Comparison of ENCODE assay signal across 16 cellular contexts in the genomic region with DNA sequence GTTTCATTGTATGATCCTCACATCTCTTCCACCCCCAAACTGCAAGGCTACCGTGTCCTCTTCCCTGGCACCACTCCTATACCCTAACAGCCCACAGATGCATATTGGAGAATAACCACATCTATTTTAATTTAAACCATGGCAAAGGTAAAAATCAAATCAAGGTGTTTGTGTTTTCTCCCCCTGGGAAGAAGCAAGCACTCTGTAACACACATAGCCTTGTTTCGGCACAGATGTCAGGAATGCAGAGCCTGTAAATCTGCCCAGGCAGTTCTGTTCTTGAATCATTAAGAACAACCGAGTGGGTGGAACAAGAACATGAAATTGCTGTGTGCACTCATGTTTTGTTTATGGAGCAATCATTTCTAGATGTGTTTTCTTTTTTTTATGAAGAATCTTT. TPM values are rescaled to one million over a fixed set of nuclear protein-coding genes. Genes with fewer than 3 reads are reported as not detected.
DNase-seq lines count a peak whose midpoint lies in the region; ATAC-seq, FAIRE-seq and TF ChIP-seq lines count a peak whose summit lies in the region.
"Had no signal": no experiment of that assay in that cellular context is flagged by ENCODE, and none has a peak within 500 bp of the region (broad histone marks: within the 10 kb centered on the region; RNA-seq: fewer than 3 reads in every experiment).

No MANE protein-coding gene starts in this region.

- H3K4me1 Mint-ChIP-seq in brain (peaks cover 20% of the 10 kb centered on the region), glutamatergic neuron (ENCODE audit: low read depth, unreplicated experiment) (peaks cover 52% of the 10 kb centered on the region)

- H3K27me3 Mint-ChIP-seq in brain (peaks cover 18% of the 10 kb centered on the region), glutamatergic neuron (ENCODE audit: unreplicated experiment) (peaks cover 2% of the 10 kb centered on the region)
- H3K27me3 Mint-ChIP-seq: activated naive CD4-positive, alpha-beta T cell treated with anti-CD3 and anti-CD28 coated beads, Interleukin-2, amount 50 U/mL, for 24 hours had no signal

- DNase-seq in G401 (ENCODE audit: low spot score) (peak; percentile 60), glutamatergic neuron (no peak), skeletal muscle cell (ENCODE audit: low read depth) (peak; percentile 43), GM12891 (ENCODE audit: insufficient read length, low spot score) (no peak), retina (no peak)
- no peak for DNase-seq in activated naive CD4-positive, alpha-beta T cell treated with anti-CD3 and anti-CD28 coated beads, Interleukin-2, amount 50 U/mL, for 16 hours
- DNase-seq: BE2C; NCI-H226; stimulated activated CD4-positive, alpha-beta T cell treated with anti-CD3 and anti-CD28 coated beads, Interleukin-1b, Interleukin-23, amount 100 ng/mL, for 48 hours; upper lobe of left lung had no signal

- no peak for FAIRE-seq in GM12891 (lab: Jason Lieb, UNC)
- FAIRE-seq: GM12878 had no signal

- ATAC-seq in HG02642 (IDR thresholded peaks at IDR 0.05; ENCODE audit: poor library complexity, unreplicated experiment), result no peak
- ATAC-seq: GM12878, WTC11 had no signal

- TF ChIP-seq CTCF in brain (conservative IDR thresholded peaks at IDR 0.05), result no peak
- no peak for TF ChIP-seq CTCF in glutamatergic neuron (IDR thresholded peaks at IDR 0.05; ENCODE audit: partially characterized antibody, unreplicated experiment)

- TF ChIP-seq POLR2A in GM12891 (IDR thresholded peaks at IDR 0.05; ENCODE audit: low read depth, low read length), result no peak

- H3K9me3 Mint-ChIP-seq in brain (peaks cover 0 to 2% (median 0%) of the 10 kb centered on the region in 5 experiments), glutamatergic neuron (ENCODE audit: unreplicated experiment) (peaks cover 5% of the 10 kb centered on the region)
- H3K9me3 Mint-ChIP-seq: activated naive CD4-positive, alpha-beta T cell treated with anti-CD3 and anti-CD28 coated beads, Interleukin-2, amount 50 U/mL, for 24 hours; WTC11 had no signal

- in situ Hi-C loops in G401 (cut with HindIII; ENCODE audit: low sequenced_read_pairs), result no loop called here

- H3K4me3 ChIP-seq in skeletal muscle cell (ENCODE audit: low read depth, low read length), result no peak overlapping the region
- H3K4me3 ChIP-seq: coronary artery, GM12878 had no signal

- H3K27ac Mint-ChIP-seq in brain (peak overlapping the region in 3 of 5 experiments; percentile 21 to 60 (median 40)), glutamatergic neuron (ENCODE audit: unreplicated experiment) (peak overlapping the region; percentile 60)
- H3K27ac Mint-ChIP-seq: activated naive CD4-positive, alpha-beta T cell treated with anti-CD3 and anti-CD28 coated beads, Interleukin-2, amount 50 U/mL, for 24 hours; WTC11 had no signal

- H3K36me3 Mint-ChIP-seq in brain (no peaks in the 10 kb centered on the region), glutamatergic neuron (ENCODE audit: unreplicated experiment) (no peaks in the 10 kb centered on the region)
- H3K36me3 Mint-ChIP-seq: activated naive CD4-positive, alpha-beta T cell treated with anti-CD3 and anti-CD28 coated beads, Interleukin-2, amount 50 U/mL, for 24 hours; WTC11 had no signal

- H3K4me3 Mint-ChIP-seq in brain (peak overlapping the region in 1 of 5 experiments; percentile 44), glutamatergic neuron (ENCODE audit: unreplicated experiment) (no peak overlapping the region)
- H3K4me3 Mint-ChIP-seq: activated naive CD4-positive, alpha-beta T cell treated with anti-CD3 and anti-CD28 coated beads, Interleukin-2, amount 50 U/mL, for 24 hours; WTC11 had no signal

TF ChIP-seq in GM12891, 5 proteins besides CTCF, POLR2A, EP300 and RAD21:
- TF ChIP-seq POU2F2 (IDR thresholded peaks at IDR 0.05; ENCODE audit: low read depth, low read length) (no peak), SPI1 (IDR thresholded peaks at IDR 0.05; ENCODE audit: low read depth, low read length) (no peak), TAF1 (IDR thresholded peaks at IDR 0.05; ENCODE audit: low read depth, low read length) (no peak), POLR2AphosphoS5 (IDR thresholded peaks at IDR 0.05; ENCODE audit: low read depth, low read length) (no peak), PAX5 (IDR thresholded peaks at IDR 0.05; ENCODE audit: insufficient read depth, low read length, severe bottlenecking) (no peak)

RNA-seq across cellular contexts. Expression of gene COX7A2L, which starts 6.8 kb away (rescaled TPM):
- total RNA-seq in G401 (2014; rRNA removed; shearing (Covaris generic)), result 258 and 299 TPM in 2 replicates
- polyA plus RNA-seq in brain (ENCODE audit: insufficient read depth, low read depth, low replicate concordance), result 182 TPM
- 98.8 TPM for total RNA-seq in glutamatergic neuron (ENCODE audit: unreplicated experiment)
- polyA plus RNA-seq in GM12891 (2012; ENCODE audit: low read depth, missing spikeins), result 165 TPM

Comparison
In these comparisons a context has a peak if more than half of its experiments do, and no peak if none do; other contexts are left out.
1. DNase-seq: peak in G401 (single experiment) and skeletal muscle cell (single experiment); none in glutamatergic neuron (single experiment), GM12891 (single experiment), retina (single experiment) and activated naive CD4-positive, alpha-beta T cell treated with anti-CD3 and anti-CD28 coated beads, Interleukin-2, amount 50 U/mL, for 16 hours (single experiment).